17 cellular contexts compared by ENCODE assay signal in the genomic region with DNA sequence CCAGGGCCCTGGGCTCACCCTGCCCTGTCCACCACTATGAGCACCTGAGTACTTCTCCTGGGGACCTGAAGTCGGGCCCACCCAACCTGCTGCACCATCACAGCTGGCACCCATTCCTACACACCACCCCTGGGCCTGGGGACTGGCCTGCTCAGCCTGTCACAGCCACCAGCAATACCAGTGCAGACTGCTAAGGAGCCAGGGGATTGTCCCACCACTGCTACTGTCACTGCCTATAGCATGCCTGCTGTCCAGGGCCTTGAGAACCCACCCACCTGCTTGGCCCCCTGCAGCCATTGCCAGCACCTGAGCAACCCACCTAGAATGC.
A peak's percentile ranks its signal among the peaks of the same experiment; 100 is the strongest.
DNase-seq lines count a peak whose midpoint lies in the region; ATAC-seq and TF ChIP-seq lines count a peak whose summit lies in the region.
"Had no signal": no experiment of that assay in that cellular context is flagged by ENCODE, and none has a peak within 500 bp of the region (broad histone marks: within the 10 kb centered on the region; RNA-seq: fewer than 3 reads in every experiment).

No MANE protein-coding gene starts in this region.

- no peak overlapping the region for H3K4me3 Mint-ChIP-seq in osteocyte (ENCODE audit: unreplicated experiment)
- H3K4me3 Mint-ChIP-seq in progenitor cell of endocrine pancreas (ENCODE audit: low read depth): no peak overlapping the region
- H3K4me3 Mint-ChIP-seq: B cell; CD4-positive, CD25-positive, alpha-beta regulatory T cell; CD8-positive, alpha-beta T cell had no signal

- H3K9me3 Mint-ChIP-seq in osteocyte (ENCODE audit: unreplicated experiment) (peaks cover 28% of the 10 kb centered on the region), progenitor cell of endocrine pancreas (ENCODE audit: low read depth) (peaks cover 24% of the 10 kb centered on the region)

- peaks cover 4% of the 10 kb centered on the region for H3K4me1 Mint-ChIP-seq in osteocyte (ENCODE audit: unreplicated experiment)
- no peaks in the 10 kb centered on the region for H3K4me1 Mint-ChIP-seq in progenitor cell of endocrine pancreas (ENCODE audit: low read depth)
- H3K4me1 Mint-ChIP-seq: B cell had no signal

- ATAC-seq in GM19023 (IDR thresholded peaks at IDR 0.05; ENCODE audit: unreplicated experiment) (no peak), HG03571 (IDR thresholded peaks at IDR 0.05; ENCODE audit: unreplicated experiment) (no peak)
- ATAC-seq: CD8-positive, alpha-beta T cell had no signal

- H3K27ac Mint-ChIP-seq in osteocyte (ENCODE audit: unreplicated experiment) (no peak overlapping the region), progenitor cell of endocrine pancreas (peak overlapping the region; percentile 47)
- H3K27ac Mint-ChIP-seq: B cell; CD4-positive, CD25-positive, alpha-beta regulatory T cell; CD8-positive, alpha-beta T cell had no signal

- TF ChIP-seq CTCF in osteocyte (IDR thresholded peaks at IDR 0.05): no peak
- TF ChIP-seq CTCF in progenitor cell of endocrine pancreas (IDR thresholded peaks at IDR 0.05; ENCODE audit: unreplicated experiment): no peak

- no peaks in the 10 kb centered on the region for H3K27me3 Mint-ChIP-seq in osteocyte (ENCODE audit: unreplicated experiment)
- no peaks in the 10 kb centered on the region for H3K27me3 Mint-ChIP-seq in progenitor cell of endocrine pancreas

- H3K36me3 Mint-ChIP-seq in osteocyte (ENCODE audit: unreplicated experiment): no peaks in the 10 kb centered on the region
- peaks cover 43% of the 10 kb centered on the region for H3K36me3 Mint-ChIP-seq in progenitor cell of endocrine pancreas (ENCODE audit: insufficient read depth)
- H3K36me3 Mint-ChIP-seq: CD4-positive, CD25-positive, alpha-beta regulatory T cell; CD8-positive, alpha-beta T cell had no signal

- DNase-seq in activated CD8-positive, alpha-beta memory T cell treated with anti-CD3 and anti-CD28 coated beads for 24 hours: peak; percentile 24
- DNase-seq in activated CD8-positive, alpha-beta memory T cell treated with anti-CD3 and anti-CD28 coated beads, Interleukin-2, amount 50 U/mL, for 4 hours: no peak
- DNase-seq in islet precursor cell: peak; percentile 30
- peak; percentile 77 for DNase-seq in osteocyte (ENCODE audit: extremely low spot score, unreplicated experiment)
- no peak for DNase-seq in progenitor cell of endocrine pancreas (ENCODE audit: low spot score, unreplicated experiment)
- no peak for DNase-seq in NCI-H2196 treated with DMSO at 0.1 percent for 48 hours (lab: John Stamatoyannopoulos, UW; ENCODE audit: unreplicated experiment)
- DNase-seq: Caco-2; CD4-positive, CD25-positive, alpha-beta regulatory T cell; DMS153; DND-41; GOT3; H7; HCEC 1CT had no signal

Comparison
In these comparisons a context has a peak if more than half of its experiments do, and no peak if none do; other contexts are left out.
1. DNase-seq: peak in activated CD8-positive, alpha-beta memory T cell treated with anti-CD3 and anti-CD28 coated beads for 24 hours (single experiment), islet precursor cell (single experiment) and osteocyte (single experiment); none in activated CD8-positive, alpha-beta memory T cell treated with anti-CD3 and anti-CD28 coated beads, Interleukin-2, amount 50 U/mL, for 4 hours (single experiment), progenitor cell of endocrine pancreas (single experiment) and NCI-H2196 treated with DMSO at 0.1 percent for 48 hours (single experiment).